In the genomic region with DNA sequence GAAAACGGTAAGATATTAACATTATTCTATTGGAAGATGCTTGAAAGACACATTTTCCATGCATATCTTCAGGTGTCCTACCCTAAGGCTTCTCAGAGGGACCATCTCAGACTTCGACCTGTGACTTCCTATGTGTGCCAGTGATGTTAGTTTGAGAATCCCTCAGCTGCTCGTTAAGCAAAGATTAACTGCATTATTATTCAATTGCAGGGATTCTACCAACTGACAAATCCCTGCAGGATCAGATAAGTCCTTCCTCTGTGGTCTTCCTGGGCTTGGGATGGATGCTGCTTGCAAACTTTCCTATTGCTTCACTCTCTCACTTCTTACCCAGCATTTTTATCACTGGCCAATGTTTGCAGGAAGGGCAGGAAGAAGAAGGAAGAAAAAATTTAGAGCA, we compare ENCODE assay signal across 22 cellular contexts.
"Had no signal": no experiment of that assay in that cellular context is flagged by ENCODE, and none has a peak within 500 bp of the region (broad histone marks: within the 10 kb centered on the region; RNA-seq: fewer than 3 reads in every experiment).

No MANE protein-coding gene starts in this region.

- H3K4me1 Mint-ChIP-seq: central memory CD8-positive, alpha-beta T cell; T-cell had no signal

- DNase-seq: activated CD4-positive, alpha-beta T cell treated with anti-CD3 and anti-CD28 coated beads for 4 hours; activated CD8-positive, alpha-beta memory T cell treated with anti-CD3 and anti-CD28 coated beads, Interleukin-2, amount 50 U/mL, for 4 hours; activated CD8-positive, alpha-beta T cell treated with anti-CD3 and anti-CD28 coated beads for 36 hours; activated T-cell treated with anti-CD3 and anti-CD28 coated beads, Interleukin-2, amount 50 U/mL, for 72 hours; amygdala; cortex of kidney; MV-4-11; NCI-H1092 treated with DMSO at 0.1 percent for 48 hours; NCI-H1417 treated with DMSO at 0.1 percent for 48 hours; NCI-H2029; NCI-H345; NCI-H510A; NCI-H526 treated with DMSO at 0.1 percent for 48 hours; SIG-M5; T-cell; T-helper 2 cell; T1000 had no signal

- H3K27me3 Mint-ChIP-seq: activated CD8-positive, alpha-beta T cell treated with anti-CD3 and anti-CD28 coated beads for 36 hours; activated naive CD8-positive, alpha-beta T cell; central memory CD8-positive, alpha-beta T cell; T-cell had no signal

- ATAC-seq: activated CD4-positive, CD25-positive, alpha-beta regulatory T cell treated with anti-CD3 and anti-CD28 coated beads, Interleukin-2, amount 50 U/mL, for 24 hours; activated CD8-positive, alpha-beta T cell treated with anti-CD3 and anti-CD28 coated beads for 36 hours; activated T-cell treated with anti-CD3 and anti-CD28 coated beads, Interleukin-2, amount 50 U/mL, for 72 hours; T-cell had no signal

- H3K4me3 Mint-ChIP-seq: activated CD8-positive, alpha-beta T cell treated with anti-CD3 and anti-CD28 coated beads for 36 hours; activated naive CD8-positive, alpha-beta T cell; activated T-cell treated with anti-CD3 and anti-CD28 coated beads, Interleukin-2, amount 50 U/mL, for 72 hours; brain; central memory CD8-positive, alpha-beta T cell; T-cell had no signal

- H3K9me3 Mint-ChIP-seq: activated T-helper 2 cell treated with anti-CD3 and anti-CD28 coated beads, Interferon-gamma antibody, Interleukin-2, Interleukin-4, amounts not matched to agents 10 μg/mL and 5 μg/mL and 100 μg/mL, durations not matched to agents 14 hours and 24 hours and 36 hours; T-cell had no signal

- H3K27ac Mint-ChIP-seq: activated CD8-positive, alpha-beta T cell treated with anti-CD3 and anti-CD28 coated beads for 36 hours; activated naive CD8-positive, alpha-beta T cell; activated T-cell treated with anti-CD3 and anti-CD28 coated beads, Interleukin-2, amount 50 U/mL, for 72 hours; activated T-helper 2 cell treated with anti-CD3 and anti-CD28 coated beads, Interferon-gamma antibody, Interleukin-2, Interleukin-4, amounts not matched to agents 10 μg/mL and 5 μg/mL and 100 μg/mL, durations not matched to agents 14 hours and 24 hours and 36 hours; brain; T-cell had no signal

- H3K36me3 Mint-ChIP-seq: activated naive CD8-positive, alpha-beta T cell; brain; T-cell had no signal
